ENCODE assay signal across 13 cellular contexts in the genomic region with DNA sequence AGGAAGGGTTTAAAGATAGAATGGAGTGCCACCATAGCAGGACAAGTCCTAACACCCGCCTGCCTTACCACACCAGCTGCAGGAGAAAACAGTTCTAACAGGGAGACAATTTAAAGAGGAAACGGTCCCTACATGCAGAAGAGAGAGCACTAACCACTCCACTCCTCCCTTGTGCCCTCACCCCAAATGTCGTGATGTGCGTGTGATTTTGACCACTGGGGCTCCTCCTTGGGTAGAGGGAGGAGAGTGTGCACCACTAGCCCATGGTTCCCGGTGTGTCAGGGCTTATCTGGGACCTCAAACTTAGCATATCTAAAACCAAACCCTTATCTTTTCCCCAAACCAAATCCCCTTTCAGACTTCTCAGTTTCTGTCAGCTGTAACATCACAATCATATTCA.
DNase-seq lines count a peak whose midpoint lies in the region; ATAC-seq and TF ChIP-seq lines count a peak whose summit lies in the region.
"Had no signal": no experiment of that assay in that cellular context is flagged by ENCODE, and none has a peak within 500 bp of the region (broad histone marks: within the 10 kb centered on the region; RNA-seq: fewer than 3 reads in every experiment).

No MANE protein-coding gene starts in this region.

- H2AFZ ChIP-seq in MM.1S (ENCODE audit: low read length): no peak overlapping the region

- no peaks in the 10 kb centered on the region for H3K9me2 ChIP-seq in MM.1S (replicated peaks; ENCODE audit: insufficient read depth, low read length)

- H3K36me3 Mint-ChIP-seq in memory B cell: peaks cover 2% of the 10 kb centered on the region
- H3K36me3 Mint-ChIP-seq in CD14-positive monocyte: no peaks in the 10 kb centered on the region

- no peaks in the 10 kb centered on the region for H3K9me3 ChIP-seq in MM.1S (replicated peaks; ENCODE audit: insufficient read depth, low read length)

- H3K27me3 Mint-ChIP-seq in memory B cell (no peaks in the 10 kb centered on the region), CD14-positive monocyte (ENCODE audit: low read depth in 3 of 3) (no peaks in the 10 kb centered on the region)

- H3K4me3 ChIP-seq in MM.1S (ENCODE audit: low read length): no peak overlapping the region

- no peaks in the 10 kb centered on the region for H3F3A ChIP-seq in MM.1S (ENCODE audit: insufficient read depth, low read length)

- H3K36me3 ChIP-seq in MM.1S (replicated peaks; ENCODE audit: insufficient read depth, low read length): no peaks in the 10 kb centered on the region

- H3K4me2 ChIP-seq in MM.1S (ENCODE audit: low read depth, low read length): no peak overlapping the region

- intact Hi-C loops in CD14-positive monocyte (cut with micrococcal nuclease): no loop called here

- no peak overlapping the region for H3K9ac ChIP-seq in MM.1S (ENCODE audit: low read length)

- H4K20me1 ChIP-seq in MM.1S (ENCODE audit: insufficient read depth, low read length): no peaks in the 10 kb centered on the region

- H3K4me1 Mint-ChIP-seq in memory B cell: peaks cover 21% of the 10 kb centered on the region
- H3K4me1 Mint-ChIP-seq in CD14-positive monocyte: no peaks in the 10 kb centered on the region

- no peak overlapping the region for H3K27ac ChIP-seq in MM.1S (ENCODE audit: low read length)

- peak in 1 of 2 donors; percentile 9 for DNase-seq in memory B cell (ENCODE audit: low spot score in 2 of 2)
- DNase-seq in CD14-positive monocyte (ENCODE audit: low spot score): no peak
- no peak for DNase-seq in SHP77 (lab: John Stamatoyannopoulos, UW)
- no peak for DNase-seq in MM.1S
- no peak for DNase-seq in DMS153 (lab: John Stamatoyannopoulos, UW)
- DNase-seq: activated T-cell treated with anti-CD3 and anti-CD28 coated beads, Interleukin-2, amount 50 U/mL, for 72 hours; nucleus accumbens; Right ventricle myocardium superior; stimulated activated CD4-positive, alpha-beta T cell treated with anti-CD3 and anti-CD28 coated beads, Interleukin-15, amount 100 ng/mL, for 24 hours had no signal

- H3K4me1 ChIP-seq in MM.1S (ENCODE audit: low read length): no peaks in the 10 kb centered on the region

- H3K27ac Mint-ChIP-seq in memory B cell: peak overlapping the region; percentile 90
- no peak overlapping the region for H3K27ac Mint-ChIP-seq in CD14-positive monocyte
- H3K27ac Mint-ChIP-seq: activated T-cell treated with anti-CD3 and anti-CD28 coated beads, Interleukin-2, amount 50 U/mL, for 72 hours had no signal

- peak overlapping the region; percentile 53 for H3K4me3 Mint-ChIP-seq in memory B cell
- H3K4me3 Mint-ChIP-seq in CD14-positive monocyte: no peak overlapping the region
- H3K4me3 Mint-ChIP-seq: activated T-cell treated with anti-CD3 and anti-CD28 coated beads, Interleukin-2, amount 50 U/mL, for 72 hours had no signal

- H3K79me2 ChIP-seq in MM.1S (ENCODE audit: low read length): no peaks in the 10 kb centered on the region

- TF ChIP-seq CTCF in CD14-positive monocyte (IDR thresholded peaks at IDR 0.05) (no peak), MM.1S (IDR thresholded peaks at IDR 0.05; ENCODE audit: low read length) (no peak)

- no peaks in the 10 kb centered on the region for H3K9me3 Mint-ChIP-seq in memory B cell
- peaks cover 0 to 8% (median 3%) of the 10 kb centered on the region in 7 donors for H3K9me3 Mint-ChIP-seq in CD14-positive monocyte
- H3K9me3 Mint-ChIP-seq: activated T-cell treated with anti-CD3 and anti-CD28 coated beads, Interleukin-2, amount 50 U/mL, for 72 hours had no signal

- no peaks in the 10 kb centered on the region for H3K27me3 ChIP-seq in MM.1S (replicated peaks; ENCODE audit: insufficient read depth, low read length)

- peak; percentile 80 for ATAC-seq in GM18907 (IDR thresholded peaks at IDR 0.05; ENCODE audit: unreplicated experiment)
- ATAC-seq in GM21717 (IDR thresholded peaks at IDR 0.05; ENCODE audit: unreplicated experiment): peak; percentile 76
- peak; percentile 53 for ATAC-seq in HG03108 (IDR thresholded peaks at IDR 0.05; ENCODE audit: unreplicated experiment)
- ATAC-seq in memory B cell (ENCODE audit: low read depth): peak; percentile 37
- ATAC-seq: activated T-cell treated with anti-CD3 and anti-CD28 coated beads, Interleukin-2, amount 50 U/mL, for 72 hours; HCT116 had no signal
